In the genomic region with DNA sequence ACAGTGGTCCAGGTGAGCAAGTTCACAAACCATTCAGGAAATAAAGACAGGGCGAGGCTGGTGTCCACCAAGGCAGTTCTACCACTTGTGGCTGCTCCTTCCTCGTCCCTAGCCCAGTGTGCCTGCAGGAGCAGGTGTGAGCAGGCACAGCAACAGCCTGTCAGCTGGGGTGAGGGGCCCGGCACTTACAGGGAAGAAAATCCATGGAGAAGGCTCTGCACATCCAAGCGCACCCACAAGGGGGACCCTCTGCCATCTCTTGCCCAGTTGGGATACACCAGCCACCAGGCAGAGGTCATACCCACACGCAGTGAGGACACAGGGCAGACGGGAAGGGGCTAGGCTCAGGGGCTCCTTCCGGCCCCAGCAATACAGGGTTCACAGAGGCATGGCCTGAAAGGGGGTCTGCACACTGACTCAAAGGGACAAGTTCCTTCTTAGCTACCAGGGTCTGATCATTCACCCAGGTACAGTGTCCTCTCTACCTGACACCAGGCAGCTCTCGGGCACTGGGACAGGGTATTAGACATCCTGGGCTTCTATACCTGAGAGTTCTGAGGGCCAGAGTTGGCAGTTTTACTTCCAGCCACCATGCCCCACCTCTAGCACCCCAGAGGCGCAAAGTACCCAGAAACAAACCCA, we compare ENCODE assay signal across 8 cellular contexts. TPM values are rescaled to one million over a fixed set of nuclear protein-coding genes. Genes with fewer than 3 reads are reported as not detected.
DNase-seq lines count a peak whose midpoint lies in the region; ATAC-seq and TF ChIP-seq lines count a peak whose summit lies in the region.

No MANE protein-coding gene starts in this region.

- peak; percentile 77 for ATAC-seq in body of pancreas
- no peak for ATAC-seq in HG02938 (IDR thresholded peaks at IDR 0.05; ENCODE audit: unreplicated experiment)

- no peaks in the 10 kb centered on the region for H3K27me3 ChIP-seq in body of pancreas

- peak; percentile 41 for TF ChIP-seq CTCF in 22Rv1 (IDR thresholded peaks at IDR 0.05)
- TF ChIP-seq CTCF in body of pancreas (IDR thresholded peaks at IDR 0.05), result peak; percentile 40 to 77 (median 67)

- peaks cover 7 to 24% of the 10 kb centered on the region in 2 donors for H3K36me3 ChIP-seq in body of pancreas (replicated peaks in 1 of 2; ENCODE audit: insufficient read depth in 1 of 2, low read depth in 2 of 2)

- H3K27ac ChIP-seq in 22Rv1 (no peak overlapping the region), body of pancreas (peak overlapping the region in 2 of 4 donors; percentile 10 to 17)

- TF ChIP-seq POLR2A in body of pancreas (IDR thresholded peaks at IDR 0.05), result no peak

- H3K4me1 ChIP-seq in body of pancreas, result peaks cover 31% of the 10 kb centered on the region

- intact Hi-C loops in body of pancreas (cut with DNase I), result loop anchor here (5.0 to 10.0 kb wide), 2 partner anchors 41 to 73 kb away; no protein-coding TSS in a partner anchor

- DNase-seq in EL (peak; percentile 37), NCI-H2227 (lab: John Stamatoyannopoulos, UW; ENCODE audit: unreplicated experiment) (peak; percentile 67), body of pancreas (peak; percentile 74 to 88 (median 81)), inferior parietal cortex (ENCODE audit: extremely low spot score) (peak; percentile 51), superior temporal gyrus (ENCODE audit: extremely low spot score) (peak; percentile 77)
- no peak for DNase-seq in stimulated activated CD4-positive, alpha-beta T cell treated with anti-CD3 and anti-CD28 coated beads, Interleukin-12 subunit alpha, Interleukin-12 subunit beta, amount 100 ng/mL, for 4 hours

- H3K9me3 ChIP-seq in body of pancreas, result no peaks in the 10 kb centered on the region

- 58 to 72% methylated on average over 5 to 9 of the region's 9 CpGs for WGBS in body of pancreas, 2 donors

- no peak overlapping the region for H3K4me3 ChIP-seq in body of pancreas

RNA-seq across cellular contexts. Expression of a gene that starts 27.0 kb away (rescaled TPM):
- 10 to 100 TPM; 12.9 to 23.3 TPM for total RNA-seq in body of pancreas

RNA-seq across cellular contexts. Expression of a gene that starts 35.4 kb away (rescaled TPM):
- 100 to 1,000 TPM in 1 of 2 donors, 10 to 100 TPM in 1; 18.4 to 115 TPM for total RNA-seq in body of pancreas

RNA-seq across cellular contexts. Expression of a gene that starts 37.1 kb away (rescaled TPM):
- total RNA-seq in body of pancreas, result 10 to 100 TPM; 36.3 to 43.8 TPM

RNA-seq across cellular contexts. Expression of a gene that starts 44.6 kb away (rescaled TPM):
- total RNA-seq in body of pancreas, result under 1 TPM in 1 of 2 donors, not detected in 1; 0.52 TPM
